In the genomic region with DNA sequence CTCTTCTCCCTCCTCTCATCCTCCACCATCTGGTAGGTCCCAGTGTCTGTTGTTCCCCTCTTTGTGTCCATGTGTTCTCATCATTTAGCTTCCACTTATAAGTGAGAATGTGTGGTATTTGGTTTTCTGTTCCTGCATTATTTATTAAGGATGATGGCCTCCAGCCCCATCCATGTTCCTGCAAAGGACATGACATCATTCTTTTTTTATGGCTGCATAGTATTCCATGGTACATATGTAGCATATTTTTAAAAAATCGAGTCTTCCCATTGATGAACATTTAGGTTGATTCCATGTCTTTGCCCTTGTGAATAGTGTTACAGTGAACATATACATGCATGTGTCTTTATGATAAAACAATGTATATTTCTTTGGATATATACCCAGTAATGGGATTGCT, we compare ENCODE assay signal across 8 cellular contexts. TPM values are rescaled to one million over a fixed set of nuclear protein-coding genes. Genes with fewer than 3 reads are reported as not detected.
DNase-seq lines count a peak whose midpoint lies in the region; ATAC-seq and TF ChIP-seq lines count a peak whose summit lies in the region.
"Not testable (repeated sequence)": the region's sequence is repeated elsewhere in the genome, so short reads cannot be mapped to it uniquely, and the experiment has no call there.

No MANE protein-coding gene starts in this region.

- DNase-seq in Calu3; activated T-helper 1 cell treated with anti-CD3 and anti-CD28 coated beads, Interleukin-12 subunit alpha, Interleukin-12 subunit beta, Interleukin-2, Interleukin-4 antibody, amounts not matched to agents 30 ng/mL and 10 ng/mL and 1 ng/mL, durations not matched to agents 14 hours and 24 hours and 36 hours (ENCODE audit: low spot score); breast epithelium (ENCODE audit: low spot score in 2 of 2); glutamatergic neuron; naive thymus-derived CD8-positive, alpha-beta T cell; gastrocnemius medialis; type B pancreatic cell (ENCODE audit: extremely low spot score, unreplicated experiment): not testable (repeated sequence)
- DNase-seq in Karpas-422: peak; percentile 16

- TF ChIP-seq CTCF in Calu3 (IDR thresholded peaks at IDR 0.05; ENCODE audit: unreplicated experiment); breast epithelium (IDR thresholded peaks at IDR 0.05); glutamatergic neuron (IDR thresholded peaks at IDR 0.05; ENCODE audit: partially characterized antibody, unreplicated experiment); gastrocnemius medialis (IDR thresholded peaks at IDR 0.05 in 4 of 5, conservative IDR thresholded peaks at IDR 0.05 in 1 of 5); type B pancreatic cell (conservative IDR thresholded peaks at IDR 0.05): not testable (repeated sequence)

- H3K9ac ChIP-seq in Karpas-422 (ENCODE audit: low read length): not testable (repeated sequence)

- not testable (repeated sequence) for H3K9me3 Mint-ChIP-seq in Calu3 (ENCODE audit: low read depth, unreplicated experiment); activated T-helper 1 cell treated with anti-CD3 and anti-CD28 coated beads, Interleukin-12 subunit alpha, Interleukin-12 subunit beta, Interleukin-2, Interleukin-4 antibody, amounts not matched to agents 30 ng/mL and 10 ng/mL and 1 ng/mL, durations not matched to agents 14 hours and 24 hours and 36 hours; naive thymus-derived CD8-positive, alpha-beta T cell; type B pancreatic cell
- H3K9me3 Mint-ChIP-seq in glutamatergic neuron (ENCODE audit: unreplicated experiment): peaks cover 18% of the 10 kb centered on the region

- not testable (repeated sequence) for H3K4me3 ChIP-seq in Karpas-422 (ENCODE audit: low read length)
- H3K4me3 ChIP-seq in breast epithelium: peak overlapping the region in 1 of 3 donors; percentile 13
- H3K4me3 ChIP-seq in gastrocnemius medialis: peak overlapping the region in 2 of 4 donors; percentile 5 to 90

- not testable (repeated sequence) for H3K9me3 ChIP-seq in Karpas-422 (ENCODE audit: low read length); breast epithelium; gastrocnemius medialis

- H3K4me1 ChIP-seq in Karpas-422 (ENCODE audit: low read length) (peaks cover 48% of the 10 kb centered on the region), breast epithelium (peaks cover 0 to 15% of the 10 kb centered on the region in 2 donors), gastrocnemius medialis (peaks cover 59 to 67% of the 10 kb centered on the region in 2 donors)

- not testable (repeated sequence) for ATAC-seq in naive thymus-derived CD8-positive, alpha-beta T cell; gastrocnemius medialis

- H3K27me3 Mint-ChIP-seq in Calu3 (ENCODE audit: unreplicated experiment); activated T-helper 1 cell treated with anti-CD3 and anti-CD28 coated beads, Interleukin-12 subunit alpha, Interleukin-12 subunit beta, Interleukin-2, Interleukin-4 antibody, amounts not matched to agents 30 ng/mL and 10 ng/mL and 1 ng/mL, durations not matched to agents 14 hours and 24 hours and 36 hours (ENCODE audit: insufficient read depth); naive thymus-derived CD8-positive, alpha-beta T cell; type B pancreatic cell: not testable (repeated sequence)
- H3K27me3 Mint-ChIP-seq in glutamatergic neuron (ENCODE audit: unreplicated experiment): peaks cover 14% of the 10 kb centered on the region

- H3K9me2 ChIP-seq in Karpas-422 (replicated peaks; ENCODE audit: insufficient read depth, low read length): not testable (repeated sequence)

- POLR2A ChIA-PET in naive thymus-derived CD8-positive, alpha-beta T cell (lab: Charles Lee): not testable (repeated sequence)

- in situ Hi-C loops in gastrocnemius medialis (cut with MboI; ENCODE audit: low sequenced_read_pairs in 4 of 4): loop anchor here in 1 of 4 donors (25.0 kb wide), 1 partner anchor 426 kb away; no protein-coding TSS in a partner anchor

- peak overlapping the region; percentile 65 for H3K4me3 Mint-ChIP-seq in Calu3 (ENCODE audit: low read depth, unreplicated experiment)
- H3K4me3 Mint-ChIP-seq in activated T-helper 1 cell treated with anti-CD3 and anti-CD28 coated beads, Interleukin-12 subunit alpha, Interleukin-12 subunit beta, Interleukin-2, Interleukin-4 antibody, amounts not matched to agents 30 ng/mL and 10 ng/mL and 1 ng/mL, durations not matched to agents 14 hours and 24 hours and 36 hours: not testable (repeated sequence)
- H3K4me3 Mint-ChIP-seq in glutamatergic neuron (ENCODE audit: unreplicated experiment): peak overlapping the region; percentile 87
- H3K4me3 Mint-ChIP-seq in naive thymus-derived CD8-positive, alpha-beta T cell: peak overlapping the region in 7 of 10 donors; percentile 15 to 28 (median 20)
- peak overlapping the region; percentile 76 for H3K4me3 Mint-ChIP-seq in type B pancreatic cell

- peaks cover 90% of the 10 kb centered on the region for H3K79me2 ChIP-seq in Karpas-422 (ENCODE audit: low read length)

- H2AFZ ChIP-seq in Karpas-422 (ENCODE audit: low read length): not testable (repeated sequence)

- H3K4me2 ChIP-seq in Karpas-422 (ENCODE audit: low read depth, low read length, poor library complexity, severe bottlenecking): peak overlapping the region; percentile 15

- H3K36me3 Mint-ChIP-seq in Calu3 (ENCODE audit: insufficient read depth, unreplicated experiment): peaks cover 42% of the 10 kb centered on the region
- H3K36me3 Mint-ChIP-seq in activated T-helper 1 cell treated with anti-CD3 and anti-CD28 coated beads, Interleukin-12 subunit alpha, Interleukin-12 subunit beta, Interleukin-2, Interleukin-4 antibody, amounts not matched to agents 30 ng/mL and 10 ng/mL and 1 ng/mL, durations not matched to agents 14 hours and 24 hours and 36 hours (ENCODE audit: low read depth): peaks cover 12% of the 10 kb centered on the region
- H3K36me3 Mint-ChIP-seq in glutamatergic neuron (ENCODE audit: unreplicated experiment); naive thymus-derived CD8-positive, alpha-beta T cell; type B pancreatic cell: not testable (repeated sequence)

- H3K27ac Mint-ChIP-seq in Calu3 (ENCODE audit: unreplicated experiment): not testable (repeated sequence)
- peak overlapping the region; percentile 10 for H3K27ac Mint-ChIP-seq in activated T-helper 1 cell treated with anti-CD3 and anti-CD28 coated beads, Interleukin-12 subunit alpha, Interleukin-12 subunit beta, Interleukin-2, Interleukin-4 antibody, amounts not matched to agents 30 ng/mL and 10 ng/mL and 1 ng/mL, durations not matched to agents 14 hours and 24 hours and 36 hours
- H3K27ac Mint-ChIP-seq in glutamatergic neuron (ENCODE audit: unreplicated experiment) (peak overlapping the region; percentile 95), type B pancreatic cell (peak overlapping the region; percentile 39)
- peak overlapping the region in 4 of 10 donors; percentile 22 to 76 (median 53) for H3K27ac Mint-ChIP-seq in naive thymus-derived CD8-positive, alpha-beta T cell

- H3K36me3 ChIP-seq in Karpas-422 (ENCODE audit: insufficient read depth, low read length); breast epithelium; gastrocnemius medialis: not testable (repeated sequence)

- H3K4me1 Mint-ChIP-seq in Calu3 (ENCODE audit: low read depth, unreplicated experiment) (peaks cover 33% of the 10 kb centered on the region), glutamatergic neuron (ENCODE audit: low read depth, unreplicated experiment) (peaks cover 23% of the 10 kb centered on the region), type B pancreatic cell (ENCODE audit: unreplicated experiment) (peaks cover 27% of the 10 kb centered on the region)
- peaks cover 42% of the 10 kb centered on the region for H3K4me1 Mint-ChIP-seq in activated T-helper 1 cell treated with anti-CD3 and anti-CD28 coated beads, Interleukin-12 subunit alpha, Interleukin-12 subunit beta, Interleukin-2, Interleukin-4 antibody, amounts not matched to agents 30 ng/mL and 10 ng/mL and 1 ng/mL, durations not matched to agents 14 hours and 24 hours and 36 hours (ENCODE audit: low read depth)
- H3K4me1 Mint-ChIP-seq in naive thymus-derived CD8-positive, alpha-beta T cell: peaks cover 23 to 73% (median 46%) of the 10 kb centered on the region in 4 donors

- intact Hi-C loops in Calu3 (cut with micrococcal nuclease; ENCODE audit: unreplicated experiment): loop anchor here (5.0 kb wide), 1 partner anchor 66 kb away; no protein-coding TSS in a partner anchor
- intact Hi-C loops in activated T-helper 1 cell treated with anti-CD3 and anti-CD28 coated beads, Interleukin-12 subunit alpha, Interleukin-12 subunit beta, Interleukin-2, Interleukin-4 antibody, amounts not matched to agents 30 ng/mL and 10 ng/mL and 1 ng/mL, durations not matched to agents 14 hours and 24 hours and 36 hours (cut with micrococcal nuclease); breast epithelium (cut with DNase I; ENCODE audit: low total_unique reads); gastrocnemius medialis (cut with DNase I; ENCODE audit: low total_unique reads): not testable (repeated sequence)

- CTCF ChIA-PET in Calu3 (lab: Charles Lee): not testable (repeated sequence)

- H4K20me1 ChIP-seq in Karpas-422 (ENCODE audit: insufficient read depth, low read depth, low read length): peaks cover 22% of the 10 kb centered on the region; the same call in 1 of the 2 replicates

- H3K27me3 ChIP-seq in Karpas-422 (ENCODE audit: low read length); breast epithelium; gastrocnemius medialis: not testable (repeated sequence)

- not testable (repeated sequence) for TF ChIP-seq POLR2A in breast epithelium (IDR thresholded peaks at IDR 0.05); gastrocnemius medialis (IDR thresholded peaks at IDR 0.05)

- not testable (repeated sequence) for BruUV-seq in Calu3 (replicated peaks; lab: Mats Ljungman, UMichigan)

- H3K27ac ChIP-seq in Karpas-422 (ENCODE audit: low read length) (peak overlapping the region; percentile 40), breast epithelium (peak overlapping the region; percentile 45 to 55), gastrocnemius medialis (peak overlapping the region; percentile 97 to 100 (median 100))

RNA-seq across cellular contexts. Expression of a gene that starts 4.2 kb away (rescaled TPM):
- total RNA-seq in Calu3 (2022) (53.6 and 61.5 TPM in 2 replicates), breast epithelium (100 to 1,000 TPM; 200 to 223 (median 202) TPM), glutamatergic neuron (ENCODE audit: unreplicated experiment) (56.5 TPM), gastrocnemius medialis (100 to 1,000 TPM in 2 of 4 donors, 10 to 100 TPM in 2; 85.2 to 283 (median 126) TPM), type B pancreatic cell (ENCODE audit: low replicate concordance) (63.9 and 75.3 TPM in 2 replicates)
- total RNA-seq in Karpas-422 (2014; rRNA removed; shearing (Covaris generic); ENCODE audit: low replicate concordance): 35.8 and 67.0 TPM in 2 replicates
- total RNA-seq in activated T-helper 1 cell treated with anti-CD3 and anti-CD28 coated beads, Interleukin-12 subunit alpha, Interleukin-12 subunit beta, Interleukin-2, Interleukin-4 antibody, amounts not matched to agents 30 ng/mL and 10 ng/mL and 1 ng/mL, durations not matched to agents 14 hours and 24 hours and 36 hours: 37.7 and 38.8 TPM in 2 replicates
- 10 to 100 TPM; 82.4 to 84.0 TPM for total RNA-seq in naive thymus-derived CD8-positive, alpha-beta T cell
- polyA plus RNA-seq in naive thymus-derived CD8-positive, alpha-beta T cell: 10 to 100 TPM; 22.1 to 29.9 (median 25.6) TPM

Comparison
In these comparisons a context has a peak if more than half of its experiments do, and no peak if none do; other contexts are left out.
1. H3K27ac ChIP-seq: peak in every context shown above with its lines; median percentile 100 in gastrocnemius medialis; 50 in breast epithelium; 40 in Karpas-422.